Comparison of ENCODE assay signal across 1 cellular context in genomic region chr20:3923818-3924217, GRCh38.
TF ChIP-seq lines count a peak whose summit lies in the region.

No MANE protein-coding gene starts in this region.

TF ChIP-seq in HepG2, 621 proteins besides CTCF, POLR2A, EP300 and RAD21:
- no peak for TF ChIP-seq ZNF318 (CRISPR knock-in tag; IDR thresholded peaks at IDR 0.05)
- no peak for TF ChIP-seq ATF2 (CRISPR knock-in tag; IDR thresholded peaks at IDR 0.05)
- TF ChIP-seq ISX (CRISPR knock-in tag; conservative IDR thresholded peaks at IDR 0.05), result no peak
- 0 out of 2 replicates have a peak, but pooled peaks have one; percentile 17 for TF ChIP-seq PHF21A (CRISPR knock-in tag; IDR thresholded peaks at IDR 0.05)
- 0 out of 2 replicates have a peak, but pooled peaks have one; percentile 31 for TF ChIP-seq ZNF740 (CRISPR knock-in tag; IDR thresholded peaks at IDR 0.05)
- TF ChIP-seq GATA4 (IDR thresholded peaks at IDR 0.05; ENCODE audit: borderline replicate concordance, low read depth), result no peak
TF ChIP-seq in HepG2: peak in this region for 2.
